Comparison of ENCODE assay signal across 19 cellular contexts in the genomic region with DNA sequence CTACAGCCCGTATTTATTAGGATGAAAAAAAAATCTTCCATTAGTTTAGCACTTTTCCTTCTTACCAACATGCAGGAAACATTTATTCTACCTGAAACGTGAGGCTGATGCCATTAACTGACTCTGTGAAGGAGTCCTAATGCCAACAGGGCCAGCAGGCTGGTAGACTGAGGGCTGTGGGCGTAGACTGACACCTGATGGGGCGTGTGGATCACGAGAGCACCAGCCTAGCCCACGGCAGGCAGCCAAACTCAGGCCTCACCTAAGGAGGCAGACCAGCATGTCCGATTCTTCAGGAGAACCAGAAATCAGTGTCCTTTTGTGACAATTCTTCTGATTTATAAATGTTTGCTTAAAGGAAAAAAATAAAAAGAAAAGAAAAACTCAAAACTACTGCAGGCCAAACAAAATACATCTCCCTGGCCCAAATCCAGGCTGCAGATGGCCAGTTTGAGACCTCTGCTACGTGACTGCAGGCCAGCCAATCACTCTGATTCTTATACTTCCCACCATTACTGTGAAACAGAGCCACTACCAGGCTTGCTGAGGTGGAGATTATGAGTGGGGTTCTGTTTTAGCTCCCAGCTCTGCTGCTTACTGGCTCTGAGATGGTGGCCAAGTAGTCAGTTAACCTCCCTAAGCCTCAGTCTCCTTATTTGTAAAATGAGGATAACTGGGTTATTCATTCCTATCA.
A peak's percentile ranks its signal among the peaks of the same experiment; 100 is the strongest.
DNase-seq lines count a peak whose midpoint lies in the region; ATAC-seq and TF ChIP-seq lines count a peak whose summit lies in the region.
"Had no signal": no experiment of that assay in that cellular context is flagged by ENCODE, and none has a peak within 500 bp of the region (broad histone marks: within the 10 kb centered on the region; RNA-seq: fewer than 3 reads in every experiment).

No MANE protein-coding gene starts in this region.

- ATAC-seq in GM19351 (IDR thresholded peaks at IDR 0.05; ENCODE audit: unreplicated experiment) = no peak
- no peak for ATAC-seq in gastroesophageal sphincter
- ATAC-seq: activated CD8-positive, alpha-beta T cell treated with anti-CD3 and anti-CD28 coated beads for 36 hours had no signal

- DNase-seq in NCI-H2171 treated with DMSO at 0.1 percent for 48 hours (lab: John Stamatoyannopoulos, UW) (peak; percentile 33), NCI-H2171 (lab: John Stamatoyannopoulos, UW) (no peak), colonic mucosa (no peak), mesenteric fat pad (ENCODE audit: low spot score) (peak; percentile 71), tibial artery (peak in 1 of 2 donors; percentile 69), GM03348 (ENCODE audit: low spot score) (no peak)
- DNase-seq: activated CD8-positive, alpha-beta T cell treated with anti-CD3 and anti-CD28 coated beads for 36 hours; MG63; NCI-H1694 treated with DMSO at 0.1 percent for 48 hours; SHP77 treated with DMSO at 0.1 percent for 48 hours; small intestine; stimulated activated CD4-positive, alpha-beta T cell treated with anti-CD3 and anti-CD28 coated beads, Interleukin-4, amount 100 ng/mL, for 24 hours; T-helper 2 cell; WERI-Rb-1 had no signal

- H3K4me1 ChIP-seq in colonic mucosa = no peaks in the 10 kb centered on the region
- H3K4me1 ChIP-seq in tibial artery = peaks cover 0 to 61% (median 21%) of the 10 kb centered on the region in 4 donors
- H3K4me1 ChIP-seq in gastroesophageal sphincter = peaks cover 0 to 40% (median 5%) of the 10 kb centered on the region in 3 donors

- TF ChIP-seq POLR2A in gastroesophageal sphincter (IDR thresholded peaks at IDR 0.05) = no peak

- 48 to 64% methylated on average over 3 to 7 of the region's 8 CpGs for WGBS in gastroesophageal sphincter (ENCODE audit: low coverage in 1 of 2), 2 donors

- H3K27ac ChIP-seq in colonic mucosa = peak overlapping the region; percentile 4
- H3K27ac ChIP-seq in tibial artery = peak overlapping the region; percentile 25 to 57
- H3K27ac ChIP-seq in gastroesophageal sphincter = peak overlapping the region in 2 of 4 donors; percentile 34 to 55
- H3K27ac ChIP-seq: BLaER1, parathyroid adenoma, suprapubic skin, WERI-Rb-1 had no signal

- H3K9ac ChIP-seq in colonic mucosa (ENCODE audit: low read depth in 2 of 2, low read length in 2 of 2) = no peak overlapping the region
- H3K9ac ChIP-seq: BLaER1, parathyroid adenoma had no signal

- intact Hi-C loops in colonic mucosa (cut with DNase I) = no loop called here
- intact Hi-C loops in tibial artery (cut with DNase I; ENCODE audit: low total_unique reads) = no loop called here

- no peaks in the 10 kb centered on the region for H3K36me3 ChIP-seq in colonic mucosa
- no peaks in the 10 kb centered on the region for H3K36me3 ChIP-seq in tibial artery
- no peaks in the 10 kb centered on the region for H3K36me3 ChIP-seq in gastroesophageal sphincter
- H3K36me3 ChIP-seq: BLaER1, MG63, suprapubic skin had no signal

- H3K9me3 ChIP-seq in colonic mucosa = no peaks in the 10 kb centered on the region
- no peaks in the 10 kb centered on the region for H3K9me3 ChIP-seq in tibial artery
- no peaks in the 10 kb centered on the region for H3K9me3 ChIP-seq in gastroesophageal sphincter
- H3K9me3 ChIP-seq: BLaER1, MG63, suprapubic skin had no signal

- TF ChIP-seq CTCF in colonic mucosa (IDR thresholded peaks at IDR 0.05) (no peak), tibial artery (IDR thresholded peaks at IDR 0.05) (no peak), gastroesophageal sphincter (IDR thresholded peaks at IDR 0.05) (no peak)

- TF ChIP-seq EP300 in gastroesophageal sphincter (IDR thresholded peaks at IDR 0.05) = no peak

- no peaks in the 10 kb centered on the region for H3K27me3 ChIP-seq in colonic mucosa
- no peaks in the 10 kb centered on the region for H3K27me3 ChIP-seq in tibial artery
- no peaks in the 10 kb centered on the region for H3K27me3 ChIP-seq in gastroesophageal sphincter
- H3K27me3 ChIP-seq: BLaER1, MG63, suprapubic skin had no signal

- no peak overlapping the region for H3K4me3 ChIP-seq in colonic mucosa
- no peak overlapping the region for H3K4me3 ChIP-seq in tibial artery
- no peak overlapping the region for H3K4me3 ChIP-seq in gastroesophageal sphincter
- H3K4me3 ChIP-seq: BLaER1, MG63, suprapubic skin had no signal

Comparison
In these comparisons a context has a peak if more than half of its experiments do, and no peak if none do; other contexts are left out.
1. DNase-seq: peak in NCI-H2171 treated with DMSO at 0.1 percent for 48 hours (single experiment) and mesenteric fat pad (single experiment); none in NCI-H2171 (single experiment), colonic mucosa (single experiment) and GM03348 (single experiment).